In the genomic region with DNA sequence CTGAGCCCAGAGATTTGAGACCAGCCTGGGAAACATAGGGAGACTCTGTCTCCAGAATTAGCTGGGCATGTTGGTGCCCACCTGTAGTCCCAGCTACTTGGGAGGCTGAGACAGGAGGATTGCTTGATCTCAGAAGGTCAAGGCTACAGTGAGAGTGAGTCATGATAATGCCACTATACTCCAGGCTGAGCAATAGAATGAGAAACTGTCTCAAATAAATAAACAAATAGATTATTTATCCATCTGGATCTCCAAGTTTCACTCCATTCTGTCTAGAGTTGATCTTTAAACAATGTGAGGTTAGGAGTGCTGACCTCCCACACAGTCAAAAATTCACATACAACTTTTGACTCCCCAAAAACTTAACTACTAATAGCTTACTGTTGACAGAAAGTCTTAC, we compare ENCODE assay signal across 7 cellular contexts.
"Had no signal": no experiment of that assay in that cellular context is flagged by ENCODE, and none has a peak within 500 bp of the region (broad histone marks: within the 10 kb centered on the region; RNA-seq: fewer than 3 reads in every experiment).

No MANE protein-coding gene starts in this region.

- H3K4me3 ChIP-seq: GM23248, HAP-1, K562 had no signal

- H3K9me3 ChIP-seq: HAP-1 had no signal

- H3K36me3 ChIP-seq: HAP-1 had no signal

- H3K27ac ChIP-seq: GM23248 had no signal

- ATAC-seq: K562 had no signal

- DNase-seq: GM23248, GOT3, H7, IMR-90, KG1 had no signal
